ENCODE assay signal across 24 cellular contexts in the genomic region with DNA sequence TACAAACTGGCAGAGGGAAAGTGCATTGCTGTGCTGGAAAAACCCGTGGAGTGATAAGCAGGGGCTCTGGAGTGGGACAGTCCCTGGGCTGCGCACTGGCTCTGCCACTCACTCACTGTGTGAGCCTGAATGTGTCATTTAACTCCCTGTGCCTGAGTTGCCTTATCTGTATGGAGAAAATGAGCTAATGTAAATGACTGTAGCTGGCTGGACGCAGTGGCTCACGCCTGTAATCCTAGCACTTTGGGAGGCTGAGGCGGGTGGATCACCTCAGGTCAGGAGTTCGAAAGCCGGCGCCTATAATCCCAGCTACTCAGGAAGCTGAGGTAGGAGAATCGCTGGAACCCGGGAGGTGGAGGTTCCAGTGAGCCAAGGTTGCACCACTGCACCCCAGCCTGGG. TPM values are rescaled to one million over a fixed set of nuclear protein-coding genes. Genes with fewer than 3 reads are reported as not detected.
A peak's percentile ranks its signal among the peaks of the same experiment; 100 is the strongest.
DNase-seq lines count a peak whose midpoint lies in the region; ATAC-seq and TF ChIP-seq lines count a peak whose summit lies in the region.
"Had no signal": no experiment of that assay in that cellular context is flagged by ENCODE, and none has a peak within 500 bp of the region (broad histone marks: within the 10 kb centered on the region; RNA-seq: fewer than 3 reads in every experiment).

No MANE protein-coding gene starts in this region.

- intact Hi-C loops in right cardiac atrium (cut with DNase I) = no loop called here
- intact Hi-C loops in left ventricle myocardium inferior (cut with micrococcal nuclease) = no loop called here
- intact Hi-C loops in thyroid gland (cut with DNase I) = no loop called here

- no peak for TF ChIP-seq CTCF in left ventricle myocardium inferior (IDR thresholded peaks at IDR 0.05; ENCODE audit: borderline replicate concordance)
- TF ChIP-seq CTCF in RWPE2 (IDR thresholded peaks at IDR 0.05; ENCODE audit: poor library complexity, severe bottlenecking) = no peak
- no peak for TF ChIP-seq CTCF in thyroid gland (IDR thresholded peaks at IDR 0.05)
- TF ChIP-seq CTCF in GM23338 (conservative IDR thresholded peaks at IDR 0.05; ENCODE audit: low read depth in 2 of 2) = no peak

- no peaks in the 10 kb centered on the region for H3K9me3 ChIP-seq in right cardiac atrium (ENCODE audit: control insufficient read depth, low read length)
- H3K9me3 ChIP-seq in left ventricle myocardium inferior (replicated peaks) = no peaks in the 10 kb centered on the region
- H3K9me3 ChIP-seq in RWPE2 (ENCODE audit: severe bottlenecking) = no peaks in the 10 kb centered on the region
- no peaks in the 10 kb centered on the region for H3K9me3 ChIP-seq in thyroid gland
- H3K9me3 ChIP-seq: A549; BLaER1 treated with 17β-estradiol and CSF1 and Interleukin-3, amounts not matched to agents 10 nM and 100 nM had no signal

- H4K20me1 ChIP-seq in GM23338 (replicated peaks; ENCODE audit: insufficient read depth) = no peaks in the 10 kb centered on the region
- H4K20me1 ChIP-seq: BLaER1 treated with 17β-estradiol and CSF1 and Interleukin-3, amounts not matched to agents 10 nM and 100 nM had no signal

- no peaks in the 10 kb centered on the region for H3K36me3 Mint-ChIP-seq in GM23338 (ENCODE audit: low read depth)

- no peaks in the 10 kb centered on the region for H3K9me3 Mint-ChIP-seq in GM23338
- H3K9me3 Mint-ChIP-seq: CD4-positive, alpha-beta T cell; H9 had no signal

- no peaks in the 10 kb centered on the region for H3K4me1 Mint-ChIP-seq in GM23338
- H3K4me1 Mint-ChIP-seq: H9 had no signal

- DNase-seq in right cardiac atrium (no peak), left ventricle myocardium inferior (no peak), RWPE2 (ENCODE audit: low spot score) (no peak), erythroblast (lab: John Stamatoyannopoulos, UW) (peak; percentile 10 to 19), thyroid gland (peak; percentile 14 to 39), GM23338 (ENCODE audit: low spot score) (no peak), D341Med (ENCODE audit: low spot score) (no peak)
- DNase-seq: AML-193; CD4-positive, alpha-beta T cell; DMS53; GM23248; H9; IMR-90; MM.1S; NCI-H1694; NCI-H2029 treated with DMSO at 0.1 percent for 48 hours; NCI-H2227 treated with DMSO at 0.1 percent for 48 hours; NCI-H510A; NCI-H69; SIG-M5 had no signal

- H3K4me3 Mint-ChIP-seq in GM23338 = no peak overlapping the region
- H3K4me3 Mint-ChIP-seq: CD4-positive, alpha-beta T cell; H9 had no signal

- no peak overlapping the region for H3K4me2 ChIP-seq in GM23338
- H3K4me2 ChIP-seq: A549; BLaER1 treated with 17β-estradiol and CSF1 and Interleukin-3, amounts not matched to agents 10 nM and 100 nM; KMS-11 had no signal

- H3K4me1 ChIP-seq in right cardiac atrium (ENCODE audit: control insufficient read depth, insufficient read depth, low read length) = no peaks in the 10 kb centered on the region
- no peaks in the 10 kb centered on the region for H3K4me1 ChIP-seq in left ventricle myocardium inferior
- H3K4me1 ChIP-seq in RWPE2 (ENCODE audit: insufficient read depth, poor library complexity, severe bottlenecking) = no peaks in the 10 kb centered on the region
- peaks cover 19 to 38% of the 10 kb centered on the region in 2 donors for H3K4me1 ChIP-seq in thyroid gland
- no peaks in the 10 kb centered on the region for H3K4me1 ChIP-seq in GM23338 (ENCODE audit: insufficient read depth)
- H3K4me1 ChIP-seq: A549 had no signal

- no peak overlapping the region for H3K4me3 ChIP-seq in right cardiac atrium (ENCODE audit: low read length)
- no peak overlapping the region for H3K4me3 ChIP-seq in left ventricle myocardium inferior
- no peak overlapping the region for H3K4me3 ChIP-seq in RWPE2 (ENCODE audit: severe bottlenecking)
- H3K4me3 ChIP-seq in thyroid gland (replicated peaks in 1 of 3) = no peak overlapping the region
- no peak overlapping the region for H3K4me3 ChIP-seq in GM23338
- H3K4me3 ChIP-seq: A549; BLaER1 treated with 17β-estradiol and CSF1 and Interleukin-3, amounts not matched to agents 10 nM and 100 nM; GM23248; SK-N-MC had no signal

- no peaks in the 10 kb centered on the region for H3K27me3 ChIP-seq in right cardiac atrium (ENCODE audit: control insufficient read depth, insufficient read depth)
- H3K27me3 ChIP-seq in left ventricle myocardium inferior (ENCODE audit: low read depth) = no peaks in the 10 kb centered on the region
- H3K27me3 ChIP-seq in RWPE2 (ENCODE audit: insufficient read depth, poor library complexity, severe bottlenecking) = peaks cover 11% of the 10 kb centered on the region
- H3K27me3 ChIP-seq in thyroid gland = no peaks in the 10 kb centered on the region
- H3K27me3 ChIP-seq in GM23338 (ENCODE audit: insufficient read depth) = no peaks in the 10 kb centered on the region
- H3K27me3 ChIP-seq: BLaER1 treated with 17β-estradiol and CSF1 and Interleukin-3, amounts not matched to agents 10 nM and 100 nM had no signal

- no peak overlapping the region for H3K27ac Mint-ChIP-seq in GM23338
- H3K27ac Mint-ChIP-seq: CD4-positive, alpha-beta T cell; H9 had no signal

- no peaks in the 10 kb centered on the region for H3F3A ChIP-seq in GM23338 (replicated peaks; ENCODE audit: low read depth)

- peaks cover 5% of the 10 kb centered on the region for H3K27me3 Mint-ChIP-seq in GM23338 (ENCODE audit: insufficient read depth, low read depth, poor library complexity)
- H3K27me3 Mint-ChIP-seq: CD4-positive, alpha-beta T cell had no signal

- no peaks in the 10 kb centered on the region for H3K9me2 ChIP-seq in GM23338 (ENCODE audit: insufficient read depth)

- 50% methylated on average over 10 of the region's 10 CpGs for WGBS in right cardiac atrium
- WGBS in thyroid gland, 2 donors = 80 to 85% methylated on average over 10 of the region's 10 CpGs

- TF ChIP-seq POLR2A in erythroblast (IDR thresholded peaks at IDR 0.05; ENCODE audit: low read length) (no peak), thyroid gland (IDR thresholded peaks at IDR 0.05) (no peak)

- H3K36me3 ChIP-seq in left ventricle myocardium inferior (no peaks in the 10 kb centered on the region), RWPE2 (ENCODE audit: low read depth) (no peaks in the 10 kb centered on the region), thyroid gland (no peaks in the 10 kb centered on the region), GM23338 (ENCODE audit: insufficient read depth) (no peaks in the 10 kb centered on the region)
- H3K36me3 ChIP-seq: BLaER1 treated with 17β-estradiol and CSF1 and Interleukin-3, amounts not matched to agents 10 nM and 100 nM had no signal

- no peak overlapping the region for H3K27ac ChIP-seq in right cardiac atrium (ENCODE audit: low read length)
- no peak overlapping the region for H3K27ac ChIP-seq in left ventricle myocardium inferior (replicated peaks)
- H3K27ac ChIP-seq in RWPE2 (ENCODE audit: poor library complexity, severe bottlenecking) = no peak overlapping the region
- H3K27ac ChIP-seq in thyroid gland = peak overlapping the region in 1 of 3 donors; percentile 80
- no peak overlapping the region for H3K27ac ChIP-seq in GM23338 (ENCODE audit: low read depth)
- H3K27ac ChIP-seq: A549; BLaER1 treated with 17β-estradiol and CSF1 and Interleukin-3, amounts not matched to agents 10 nM and 100 nM; GM23248; KMS-11; SK-N-MC had no signal

- no peak overlapping the region for H2AFZ ChIP-seq in GM23338
- H2AFZ ChIP-seq: GM23248 had no signal

- no peaks in the 10 kb centered on the region for H3K79me2 ChIP-seq in GM23338 (replicated peaks; ENCODE audit: insufficient read depth)

- ATAC-seq in right cardiac atrium (peak; percentile 73 to 87), RWPE2 (ENCODE audit: low read depth) (peak; percentile 48), GM23338 (no peak)

TF ChIP-seq in GM23338, 12 proteins besides CTCF, POLR2A, EP300 and RAD21 (continues in another document):
- TF ChIP-seq STAT1 (IDR thresholded peaks at IDR 0.05; ENCODE audit: unreplicated experiment) (no peak), JUNB (IDR thresholded peaks at IDR 0.05; ENCODE audit: unreplicated experiment) (no peak), ZNF114 (CRISPR knock-in tag; IDR thresholded peaks at IDR 0.05) (no peak), EZH2phosphoT487 (IDR thresholded peaks at IDR 0.05; ENCODE audit: unreplicated experiment) (no peak), NANOG (IDR thresholded peaks at IDR 0.05; ENCODE audit: borderline replicate concordance) (no peak), CREB1 (CRISPR knock-in tag; IDR thresholded peaks at IDR 0.05; ENCODE audit: low read depth) (no peak)
- TF ChIP-seq, protein P1, sequence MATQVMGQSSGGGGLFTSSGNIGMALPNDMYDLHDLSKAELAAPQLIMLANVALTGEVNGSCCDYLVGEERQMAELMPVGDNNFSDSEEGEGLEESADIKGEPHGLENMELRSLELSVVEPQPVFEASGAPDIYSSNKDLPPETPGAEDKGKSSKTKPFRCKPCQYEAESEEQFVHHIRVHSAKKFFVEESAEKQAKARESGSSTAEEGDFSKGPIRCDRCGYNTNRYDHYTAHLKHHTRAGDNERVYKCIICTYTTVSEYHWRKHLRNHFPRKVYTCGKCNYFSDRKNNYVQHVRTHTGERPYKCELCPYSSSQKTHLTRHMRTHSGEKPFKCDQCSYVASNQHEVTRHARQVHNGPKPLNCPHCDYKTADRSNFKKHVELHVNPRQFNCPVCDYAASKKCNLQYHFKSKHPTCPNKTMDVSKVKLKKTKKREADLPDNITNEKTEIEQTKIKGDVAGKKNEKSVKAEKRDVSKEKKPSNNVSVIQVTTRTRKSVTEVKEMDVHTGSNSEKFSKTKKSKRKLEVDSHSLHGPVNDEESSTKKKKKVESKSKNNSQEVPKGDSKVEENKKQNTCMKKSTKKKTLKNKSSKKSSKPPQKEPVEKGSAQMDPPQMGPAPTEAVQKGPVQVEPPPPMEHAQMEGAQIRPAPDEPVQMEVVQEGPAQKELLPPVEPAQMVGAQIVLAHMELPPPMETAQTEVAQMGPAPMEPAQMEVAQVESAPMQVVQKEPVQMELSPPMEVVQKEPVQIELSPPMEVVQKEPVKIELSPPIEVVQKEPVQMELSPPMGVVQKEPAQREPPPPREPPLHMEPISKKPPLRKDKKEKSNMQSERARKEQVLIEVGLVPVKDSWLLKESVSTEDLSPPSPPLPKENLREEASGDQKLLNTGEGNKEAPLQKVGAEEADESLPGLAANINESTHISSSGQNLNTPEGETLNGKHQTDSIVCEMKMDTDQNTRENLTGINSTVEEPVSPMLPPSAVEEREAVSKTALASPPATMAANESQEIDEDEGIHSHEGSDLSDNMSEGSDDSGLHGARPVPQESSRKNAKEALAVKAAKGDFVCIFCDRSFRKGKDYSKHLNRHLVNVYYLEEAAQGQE (IDR thresholded peaks at IDR 0.05; ENCODE audit: unreplicated experiment) = no peak

RNA-seq across cellular contexts. Expression of a gene that starts 18.4 kb away (rescaled TPM):
- total RNA-seq in right cardiac atrium = 100 to 1,000 TPM in 3 of 4 donors, 10 to 100 TPM in 1; 82.7 to 119 (median 113) TPM
- 72.1 TPM for polyA plus RNA-seq in right cardiac atrium
- 81.4 TPM for total RNA-seq in left ventricle myocardium inferior
- total RNA-seq in thyroid gland = 100 to 1,000 TPM; 175 to 342 (median 296) TPM
- total RNA-seq in GM23338 (2014; rRNA removed; shearing (Covaris generic)) = 267 and 302 TPM in 2 replicates
- 244 TPM in 2 replicates for polyA plus RNA-seq in GM23338 (2016; fragmentation: Nextera tagmentation; extraction: Ambion mirVana)

RNA-seq across cellular contexts. Expression of a gene that starts 18.7 kb away (rescaled TPM):
- total RNA-seq in right cardiac atrium = 1 to 10 TPM; 5.4 to 8.4 (median 6.6) TPM
- polyA plus RNA-seq in right cardiac atrium = 3.8 TPM
- 3.6 TPM for total RNA-seq in left ventricle myocardium inferior
- total RNA-seq in thyroid gland = 1 to 10 TPM; 2.3 to 7.5 (median 3.4) TPM
- total RNA-seq in GM23338 (2014; rRNA removed; shearing (Covaris generic)) = 0.63 TPM in 1 of 2 replicates, not detected in the other
- 0.50 and 0.68 TPM in 2 replicates for polyA plus RNA-seq in GM23338 (2016; fragmentation: Nextera tagmentation; extraction: Ambion mirVana)

Comparison
In these comparisons a context has a peak if more than half of its experiments do, and no peak if none do; other contexts are left out.
1. DNase-seq: peak in erythroblast (2 of 2) and thyroid gland (2 of 2); none in right cardiac atrium (0 of 3), left ventricle myocardium inferior (single experiment), RWPE2 (single experiment), GM23338 (single experiment) and D341Med (single experiment).